Comparison of ENCODE assay signal across 22 cellular contexts in the genomic region with DNA sequence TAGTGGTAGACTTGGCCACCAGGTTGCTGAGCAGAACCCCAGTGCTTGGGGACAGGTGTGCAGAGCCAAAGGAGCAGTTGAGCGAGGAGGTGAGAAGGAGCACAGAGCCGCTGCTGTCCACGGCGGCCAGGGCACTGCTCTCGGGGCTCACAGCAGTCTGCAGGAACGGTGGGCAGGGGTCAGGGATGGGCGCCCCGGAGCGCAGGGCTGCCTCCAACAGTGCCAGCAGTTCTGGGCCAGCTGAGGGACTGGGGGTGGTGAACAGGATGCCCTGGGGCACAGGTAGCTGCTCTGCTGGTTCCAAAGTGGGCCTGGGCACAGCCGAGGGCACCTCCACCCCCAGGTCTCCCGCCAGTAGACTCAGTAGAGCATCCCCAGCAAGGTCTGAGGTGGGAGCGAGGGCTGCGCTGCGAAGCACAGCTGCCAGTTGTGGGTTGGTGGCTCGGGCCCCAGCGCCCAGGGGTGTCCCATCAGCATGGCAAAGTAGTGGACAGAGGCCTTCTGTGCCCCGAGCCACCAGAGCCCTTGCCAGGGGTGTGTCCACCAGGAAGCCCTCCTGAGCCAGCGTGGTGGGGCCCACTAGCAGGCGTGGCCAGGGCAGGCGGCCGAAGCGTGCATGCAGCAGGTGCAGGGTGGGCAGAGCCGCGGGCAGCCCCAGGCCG. TPM values are rescaled to one million over a fixed set of nuclear protein-coding genes. Genes with fewer than 3 reads are reported as not detected.
"Had no signal": no experiment of that assay in that cellular context is flagged by ENCODE, and none has a peak within 500 bp of the region (broad histone marks: within the 10 kb centered on the region; RNA-seq: fewer than 3 reads in every experiment).

No MANE protein-coding gene starts in this region.

- ATAC-seq: activated CD8-positive, alpha-beta memory T cell treated with anti-CD3 and anti-CD28 coated beads, Interleukin-2, amount 10 ng/mL, durations not matched to agents 7 days and 5 days; activated CD8-positive, alpha-beta T cell treated with anti-CD3 and anti-CD28 coated beads for 36 hours; body of pancreas; heart left ventricle; left lung; natural killer cell treated with Interleukin-12 subunit alpha and Interleukin-12 subunit beta and Interleukin-15 and Interleukin-18, amount 100 ng/mL, for 72 hours; sciatic nerve; stimulated activated memory B cell treated with anti-CD40 and anti-IgM and Interleukin-4, amounts not matched to agents 10 μg/mL and 1 μg/mL and 100 μg/mL, for 72 hours had no signal

- DNase-seq: activated CD4-positive, alpha-beta T cell treated with anti-CD3 and anti-CD28 coated beads, Interleukin-2, amount 10 ng/mL, durations not matched to agents 7 days and 5 days; activated CD8-positive, alpha-beta memory T cell treated with anti-CD3 and anti-CD28 coated beads, Interleukin-2, amount 10 ng/mL, durations not matched to agents 7 days and 5 days; activated naive CD4-positive, alpha-beta T cell; activated T-cell treated with anti-CD3 and anti-CD28 coated beads for 4 hours; effector CD4-positive, alpha-beta T cell; left lung; midbrain; SK-N-SH; stimulated activated CD4-positive, alpha-beta T cell treated with anti-CD3 and anti-CD28 coated beads, Interleukin-15, amount 100 ng/mL, for 24 hours had no signal

- H3K9me3 ChIP-seq: body of pancreas, heart left ventricle, left lung, SK-N-SH, upper lobe of left lung had no signal

- H3K36me3 ChIP-seq: cardiac muscle cell had no signal

- H3K9ac ChIP-seq: parathyroid adenoma, SK-N-SH had no signal

- H3K27me3 ChIP-seq: body of pancreas, cardiac muscle cell, heart left ventricle, left lung, upper lobe of left lung had no signal

- H3K27me3 Mint-ChIP-seq: activated CD4-positive, alpha-beta T cell treated with anti-CD3 and anti-CD28 coated beads, Interleukin-2, amount 10 ng/mL, durations not matched to agents 7 days and 5 days; activated CD8-positive, alpha-beta memory T cell treated with anti-CD3 and anti-CD28 coated beads, Interleukin-2, amount 10 ng/mL, durations not matched to agents 7 days and 5 days; activated CD8-positive, alpha-beta T cell treated with anti-CD3 and anti-CD28 coated beads for 36 hours; natural killer cell treated with Interleukin-12 subunit alpha and Interleukin-12 subunit beta and Interleukin-15 and Interleukin-18, amount 100 ng/mL, for 72 hours; stimulated activated memory B cell treated with anti-CD40 and anti-IgM and Interleukin-4, amounts not matched to agents 10 μg/mL and 1 μg/mL and 100 μg/mL, for 72 hours had no signal

- H3K27ac ChIP-seq: cardiac muscle cell, heart left ventricle, left lung, parathyroid adenoma, upper lobe of left lung had no signal

- H3K36me3 Mint-ChIP-seq: natural killer cell treated with Interleukin-12 subunit alpha and Interleukin-12 subunit beta and Interleukin-15 and Interleukin-18, amount 100 ng/mL, for 72 hours; stimulated activated memory B cell treated with anti-CD40 and anti-IgM and Interleukin-4, amounts not matched to agents 10 μg/mL and 1 μg/mL and 100 μg/mL, for 72 hours had no signal

- H3K27ac Mint-ChIP-seq: activated CD4-positive, alpha-beta T cell treated with anti-CD3 and anti-CD28 coated beads, Interleukin-2, amount 10 ng/mL, durations not matched to agents 7 days and 5 days; activated CD8-positive, alpha-beta memory T cell treated with anti-CD3 and anti-CD28 coated beads, Interleukin-2, amount 10 ng/mL, durations not matched to agents 7 days and 5 days; activated CD8-positive, alpha-beta T cell treated with anti-CD3 and anti-CD28 coated beads for 36 hours; natural killer cell treated with Interleukin-12 subunit alpha and Interleukin-12 subunit beta and Interleukin-15 and Interleukin-18, amount 100 ng/mL, for 72 hours; stimulated activated memory B cell treated with anti-CD40 and anti-IgM and Interleukin-4, amounts not matched to agents 10 μg/mL and 1 μg/mL and 100 μg/mL, for 72 hours had no signal

- H3K9me3 Mint-ChIP-seq: activated CD4-positive, alpha-beta T cell treated with anti-CD3 and anti-CD28 coated beads, Interleukin-2, amount 10 ng/mL, durations not matched to agents 7 days and 5 days; activated CD8-positive, alpha-beta T cell treated with anti-CD3 and anti-CD28 coated beads for 36 hours; natural killer cell treated with Interleukin-12 subunit alpha and Interleukin-12 subunit beta and Interleukin-15 and Interleukin-18, amount 100 ng/mL, for 72 hours; stimulated activated memory B cell treated with anti-CD40 and anti-IgM and Interleukin-4, amounts not matched to agents 10 μg/mL and 1 μg/mL and 100 μg/mL, for 72 hours had no signal

- H3K4me3 Mint-ChIP-seq: activated CD4-positive, alpha-beta T cell treated with anti-CD3 and anti-CD28 coated beads, Interleukin-2, amount 10 ng/mL, durations not matched to agents 7 days and 5 days; activated CD8-positive, alpha-beta memory T cell treated with anti-CD3 and anti-CD28 coated beads, Interleukin-2, amount 10 ng/mL, durations not matched to agents 7 days and 5 days; activated CD8-positive, alpha-beta T cell treated with anti-CD3 and anti-CD28 coated beads for 36 hours; natural killer cell treated with Interleukin-12 subunit alpha and Interleukin-12 subunit beta and Interleukin-15 and Interleukin-18, amount 100 ng/mL, for 72 hours; stimulated activated memory B cell treated with anti-CD40 and anti-IgM and Interleukin-4, amounts not matched to agents 10 μg/mL and 1 μg/mL and 100 μg/mL, for 72 hours had no signal

- H3K4me3 ChIP-seq: body of pancreas, cardiac muscle cell, heart left ventricle, left lung, upper lobe of left lung had no signal

RNA-seq across cellular contexts. Expression of gene GGT6, which starts 1.9 kb away (rescaled TPM):
- total RNA-seq: activated CD4-positive, alpha-beta T cell treated with anti-CD3 and anti-CD28 coated beads, Interleukin-2, amount 10 ng/mL, durations not matched to agents 7 days and 5 days; activated CD8-positive, alpha-beta memory T cell treated with anti-CD3 and anti-CD28 coated beads, Interleukin-2, amount 10 ng/mL, durations not matched to agents 7 days and 5 days; activated CD8-positive, alpha-beta T cell treated with anti-CD3 and anti-CD28 coated beads for 36 hours; cardiac muscle cell; cerebellum; fibroblast of villous mesenchyme; heart left ventricle; natural killer cell treated with Interleukin-12 subunit alpha and Interleukin-12 subunit beta and Interleukin-15 and Interleukin-18, amount 100 ng/mL, for 72 hours; sciatic nerve; T-helper 2 cell treated with Interferon-gamma antibody and Interleukin-4, amounts not matched to agents 100 ng/mL and 5 ng/mL, for 36 hours; temporal lobe had no signal
- polyA plus RNA-seq: cardiac muscle cell, heart left ventricle, SK-N-SH had no signal

RNA-seq across cellular contexts. Expression of gene SMTNL2, which starts 25.9 kb away (rescaled TPM):
- total RNA-seq: activated CD4-positive, alpha-beta T cell treated with anti-CD3 and anti-CD28 coated beads, Interleukin-2, amount 10 ng/mL, durations not matched to agents 7 days and 5 days; activated CD8-positive, alpha-beta memory T cell treated with anti-CD3 and anti-CD28 coated beads, Interleukin-2, amount 10 ng/mL, durations not matched to agents 7 days and 5 days; activated CD8-positive, alpha-beta T cell treated with anti-CD3 and anti-CD28 coated beads for 36 hours; fibroblast of villous mesenchyme; natural killer cell treated with Interleukin-12 subunit alpha and Interleukin-12 subunit beta and Interleukin-15 and Interleukin-18, amount 100 ng/mL, for 72 hours; T-helper 2 cell treated with Interferon-gamma antibody and Interleukin-4, amounts not matched to agents 100 ng/mL and 5 ng/mL, for 36 hours had no signal
- polyA plus RNA-seq: SK-N-SH had no signal

RNA-seq across cellular contexts. Expression of gene SPNS2, which starts 59.8 kb away (rescaled TPM):
- total RNA-seq: natural killer cell treated with Interleukin-12 subunit alpha and Interleukin-12 subunit beta and Interleukin-15 and Interleukin-18, amount 100 ng/mL, for 72 hours had no signal
